In genomic region chr5:115530426-115530825, GRCh38 we compare ENCODE assay signal across 1 cellular context.
TF ChIP-seq lines count a peak whose summit lies in the region.

No MANE protein-coding gene starts in this region.

TF ChIP-seq in K562, 482 proteins besides CTCF, POLR2A, EP300 and RAD21 (continued from another document):
- TF ChIP-seq ZNF184 (CRISPR knock-in tag; IDR thresholded peaks at IDR 0.05), result no peak
- no peak for TF ChIP-seq FOXM1 (IDR thresholded peaks at IDR 0.05; ENCODE audit: low read depth)
- no peak for TF ChIP-seq FOXM1 (CRISPR knock-in tag; IDR thresholded peaks at IDR 0.05; ENCODE audit: low read depth)
- no peak for TF ChIP-seq ZNF324 (CRISPR knock-in tag; IDR thresholded peaks at IDR 0.05)
- no peak for TF ChIP-seq NFE2 (IDR thresholded peaks at IDR 0.05; ENCODE audit: low read depth)
- no peak for TF ChIP-seq ZNF239 (CRISPR knock-in tag; IDR thresholded peaks at IDR 0.05)
- no peak for TF ChIP-seq DNMT1 (IDR thresholded peaks at IDR 0.05)
- TF ChIP-seq, protein P1, sequence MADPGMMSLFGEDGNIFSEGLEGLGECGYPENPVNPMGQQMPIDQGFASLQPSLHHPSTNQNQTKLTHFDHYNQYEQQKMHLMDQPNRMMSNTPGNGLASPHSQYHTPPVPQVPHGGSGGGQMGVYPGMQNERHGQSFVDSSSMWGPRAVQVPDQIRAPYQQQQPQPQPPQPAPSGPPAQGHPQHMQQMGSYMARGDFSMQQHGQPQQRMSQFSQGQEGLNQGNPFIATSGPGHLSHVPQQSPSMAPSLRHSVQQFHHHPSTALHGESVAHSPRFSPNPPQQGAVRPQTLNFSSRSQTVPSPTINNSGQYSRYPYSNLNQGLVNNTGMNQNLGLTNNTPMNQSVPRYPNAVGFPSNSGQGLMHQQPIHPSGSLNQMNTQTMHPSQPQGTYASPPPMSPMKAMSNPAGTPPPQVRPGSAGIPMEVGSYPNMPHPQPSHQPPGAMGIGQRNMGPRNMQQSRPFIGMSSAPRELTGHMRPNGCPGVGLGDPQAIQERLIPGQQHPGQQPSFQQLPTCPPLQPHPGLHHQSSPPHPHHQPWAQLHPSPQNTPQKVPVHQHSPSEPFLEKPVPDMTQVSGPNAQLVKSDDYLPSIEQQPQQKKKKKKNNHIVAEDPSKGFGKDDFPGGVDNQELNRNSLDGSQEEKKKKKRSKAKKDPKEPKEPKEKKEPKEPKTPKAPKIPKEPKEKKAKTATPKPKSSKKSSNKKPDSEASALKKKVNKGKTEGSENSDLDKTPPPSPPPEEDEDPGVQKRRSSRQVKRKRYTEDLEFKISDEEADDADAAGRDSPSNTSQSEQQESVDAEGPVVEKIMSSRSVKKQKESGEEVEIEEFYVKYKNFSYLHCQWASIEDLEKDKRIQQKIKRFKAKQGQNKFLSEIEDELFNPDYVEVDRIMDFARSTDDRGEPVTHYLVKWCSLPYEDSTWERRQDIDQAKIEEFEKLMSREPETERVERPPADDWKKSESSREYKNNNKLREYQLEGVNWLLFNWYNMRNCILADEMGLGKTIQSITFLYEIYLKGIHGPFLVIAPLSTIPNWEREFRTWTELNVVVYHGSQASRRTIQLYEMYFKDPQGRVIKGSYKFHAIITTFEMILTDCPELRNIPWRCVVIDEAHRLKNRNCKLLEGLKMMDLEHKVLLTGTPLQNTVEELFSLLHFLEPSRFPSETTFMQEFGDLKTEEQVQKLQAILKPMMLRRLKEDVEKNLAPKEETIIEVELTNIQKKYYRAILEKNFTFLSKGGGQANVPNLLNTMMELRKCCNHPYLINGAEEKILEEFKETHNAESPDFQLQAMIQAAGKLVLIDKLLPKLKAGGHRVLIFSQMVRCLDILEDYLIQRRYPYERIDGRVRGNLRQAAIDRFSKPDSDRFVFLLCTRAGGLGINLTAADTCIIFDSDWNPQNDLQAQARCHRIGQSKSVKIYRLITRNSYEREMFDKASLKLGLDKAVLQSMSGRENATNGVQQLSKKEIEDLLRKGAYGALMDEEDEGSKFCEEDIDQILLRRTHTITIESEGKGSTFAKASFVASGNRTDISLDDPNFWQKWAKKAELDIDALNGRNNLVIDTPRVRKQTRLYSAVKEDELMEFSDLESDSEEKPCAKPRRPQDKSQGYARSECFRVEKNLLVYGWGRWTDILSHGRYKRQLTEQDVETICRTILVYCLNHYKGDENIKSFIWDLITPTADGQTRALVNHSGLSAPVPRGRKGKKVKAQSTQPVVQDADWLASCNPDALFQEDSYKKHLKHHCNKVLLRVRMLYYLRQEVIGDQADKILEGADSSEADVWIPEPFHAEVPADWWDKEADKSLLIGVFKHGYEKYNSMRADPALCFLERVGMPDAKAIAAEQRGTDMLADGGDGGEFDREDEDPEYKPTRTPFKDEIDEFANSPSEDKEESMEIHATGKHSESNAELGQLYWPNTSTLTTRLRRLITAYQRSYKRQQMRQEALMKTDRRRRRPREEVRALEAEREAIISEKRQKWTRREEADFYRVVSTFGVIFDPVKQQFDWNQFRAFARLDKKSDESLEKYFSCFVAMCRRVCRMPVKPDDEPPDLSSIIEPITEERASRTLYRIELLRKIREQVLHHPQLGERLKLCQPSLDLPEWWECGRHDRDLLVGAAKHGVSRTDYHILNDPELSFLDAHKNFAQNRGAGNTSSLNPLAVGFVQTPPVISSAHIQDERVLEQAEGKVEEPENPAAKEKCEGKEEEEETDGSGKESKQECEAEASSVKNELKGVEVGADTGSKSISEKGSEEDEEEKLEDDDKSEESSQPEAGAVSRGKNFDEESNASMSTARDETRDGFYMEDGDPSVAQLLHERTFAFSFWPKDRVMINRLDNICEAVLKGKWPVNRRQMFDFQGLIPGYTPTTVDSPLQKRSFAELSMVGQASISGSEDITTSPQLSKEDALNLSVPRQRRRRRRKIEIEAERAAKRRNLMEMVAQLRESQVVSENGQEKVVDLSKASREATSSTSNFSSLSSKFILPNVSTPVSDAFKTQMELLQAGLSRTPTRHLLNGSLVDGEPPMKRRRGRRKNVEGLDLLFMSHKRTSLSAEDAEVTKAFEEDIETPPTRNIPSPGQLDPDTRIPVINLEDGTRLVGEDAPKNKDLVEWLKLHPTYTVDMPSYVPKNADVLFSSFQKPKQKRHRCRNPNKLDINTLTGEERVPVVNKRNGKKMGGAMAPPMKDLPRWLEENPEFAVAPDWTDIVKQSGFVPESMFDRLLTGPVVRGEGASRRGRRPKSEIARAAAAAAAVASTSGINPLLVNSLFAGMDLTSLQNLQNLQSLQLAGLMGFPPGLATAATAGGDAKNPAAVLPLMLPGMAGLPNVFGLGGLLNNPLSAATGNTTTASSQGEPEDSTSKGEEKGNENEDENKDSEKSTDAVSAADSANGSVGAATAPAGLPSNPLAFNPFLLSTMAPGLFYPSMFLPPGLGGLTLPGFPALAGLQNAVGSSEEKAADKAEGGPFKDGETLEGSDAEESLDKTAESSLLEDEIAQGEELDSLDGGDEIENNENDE (IDR thresholded peaks at IDR 0.05; ENCODE audit: low read depth, low read length), result no peak
- no peak for TF ChIP-seq ZNF408 (CRISPR knock-in tag; IDR thresholded peaks at IDR 0.05; ENCODE audit: low read depth)
- TF ChIP-seq ZNF133 (CRISPR knock-in tag; IDR thresholded peaks at IDR 0.05), result no peak
- no peak for TF ChIP-seq KAT2B (IDR thresholded peaks at IDR 0.05; ENCODE audit: low read depth, low read length)
- no peak for TF ChIP-seq SMC3 (conservative IDR thresholded peaks at IDR 0.05; ENCODE audit: insufficient read depth, low read depth, low read length)
- TF ChIP-seq, protein P2, sequence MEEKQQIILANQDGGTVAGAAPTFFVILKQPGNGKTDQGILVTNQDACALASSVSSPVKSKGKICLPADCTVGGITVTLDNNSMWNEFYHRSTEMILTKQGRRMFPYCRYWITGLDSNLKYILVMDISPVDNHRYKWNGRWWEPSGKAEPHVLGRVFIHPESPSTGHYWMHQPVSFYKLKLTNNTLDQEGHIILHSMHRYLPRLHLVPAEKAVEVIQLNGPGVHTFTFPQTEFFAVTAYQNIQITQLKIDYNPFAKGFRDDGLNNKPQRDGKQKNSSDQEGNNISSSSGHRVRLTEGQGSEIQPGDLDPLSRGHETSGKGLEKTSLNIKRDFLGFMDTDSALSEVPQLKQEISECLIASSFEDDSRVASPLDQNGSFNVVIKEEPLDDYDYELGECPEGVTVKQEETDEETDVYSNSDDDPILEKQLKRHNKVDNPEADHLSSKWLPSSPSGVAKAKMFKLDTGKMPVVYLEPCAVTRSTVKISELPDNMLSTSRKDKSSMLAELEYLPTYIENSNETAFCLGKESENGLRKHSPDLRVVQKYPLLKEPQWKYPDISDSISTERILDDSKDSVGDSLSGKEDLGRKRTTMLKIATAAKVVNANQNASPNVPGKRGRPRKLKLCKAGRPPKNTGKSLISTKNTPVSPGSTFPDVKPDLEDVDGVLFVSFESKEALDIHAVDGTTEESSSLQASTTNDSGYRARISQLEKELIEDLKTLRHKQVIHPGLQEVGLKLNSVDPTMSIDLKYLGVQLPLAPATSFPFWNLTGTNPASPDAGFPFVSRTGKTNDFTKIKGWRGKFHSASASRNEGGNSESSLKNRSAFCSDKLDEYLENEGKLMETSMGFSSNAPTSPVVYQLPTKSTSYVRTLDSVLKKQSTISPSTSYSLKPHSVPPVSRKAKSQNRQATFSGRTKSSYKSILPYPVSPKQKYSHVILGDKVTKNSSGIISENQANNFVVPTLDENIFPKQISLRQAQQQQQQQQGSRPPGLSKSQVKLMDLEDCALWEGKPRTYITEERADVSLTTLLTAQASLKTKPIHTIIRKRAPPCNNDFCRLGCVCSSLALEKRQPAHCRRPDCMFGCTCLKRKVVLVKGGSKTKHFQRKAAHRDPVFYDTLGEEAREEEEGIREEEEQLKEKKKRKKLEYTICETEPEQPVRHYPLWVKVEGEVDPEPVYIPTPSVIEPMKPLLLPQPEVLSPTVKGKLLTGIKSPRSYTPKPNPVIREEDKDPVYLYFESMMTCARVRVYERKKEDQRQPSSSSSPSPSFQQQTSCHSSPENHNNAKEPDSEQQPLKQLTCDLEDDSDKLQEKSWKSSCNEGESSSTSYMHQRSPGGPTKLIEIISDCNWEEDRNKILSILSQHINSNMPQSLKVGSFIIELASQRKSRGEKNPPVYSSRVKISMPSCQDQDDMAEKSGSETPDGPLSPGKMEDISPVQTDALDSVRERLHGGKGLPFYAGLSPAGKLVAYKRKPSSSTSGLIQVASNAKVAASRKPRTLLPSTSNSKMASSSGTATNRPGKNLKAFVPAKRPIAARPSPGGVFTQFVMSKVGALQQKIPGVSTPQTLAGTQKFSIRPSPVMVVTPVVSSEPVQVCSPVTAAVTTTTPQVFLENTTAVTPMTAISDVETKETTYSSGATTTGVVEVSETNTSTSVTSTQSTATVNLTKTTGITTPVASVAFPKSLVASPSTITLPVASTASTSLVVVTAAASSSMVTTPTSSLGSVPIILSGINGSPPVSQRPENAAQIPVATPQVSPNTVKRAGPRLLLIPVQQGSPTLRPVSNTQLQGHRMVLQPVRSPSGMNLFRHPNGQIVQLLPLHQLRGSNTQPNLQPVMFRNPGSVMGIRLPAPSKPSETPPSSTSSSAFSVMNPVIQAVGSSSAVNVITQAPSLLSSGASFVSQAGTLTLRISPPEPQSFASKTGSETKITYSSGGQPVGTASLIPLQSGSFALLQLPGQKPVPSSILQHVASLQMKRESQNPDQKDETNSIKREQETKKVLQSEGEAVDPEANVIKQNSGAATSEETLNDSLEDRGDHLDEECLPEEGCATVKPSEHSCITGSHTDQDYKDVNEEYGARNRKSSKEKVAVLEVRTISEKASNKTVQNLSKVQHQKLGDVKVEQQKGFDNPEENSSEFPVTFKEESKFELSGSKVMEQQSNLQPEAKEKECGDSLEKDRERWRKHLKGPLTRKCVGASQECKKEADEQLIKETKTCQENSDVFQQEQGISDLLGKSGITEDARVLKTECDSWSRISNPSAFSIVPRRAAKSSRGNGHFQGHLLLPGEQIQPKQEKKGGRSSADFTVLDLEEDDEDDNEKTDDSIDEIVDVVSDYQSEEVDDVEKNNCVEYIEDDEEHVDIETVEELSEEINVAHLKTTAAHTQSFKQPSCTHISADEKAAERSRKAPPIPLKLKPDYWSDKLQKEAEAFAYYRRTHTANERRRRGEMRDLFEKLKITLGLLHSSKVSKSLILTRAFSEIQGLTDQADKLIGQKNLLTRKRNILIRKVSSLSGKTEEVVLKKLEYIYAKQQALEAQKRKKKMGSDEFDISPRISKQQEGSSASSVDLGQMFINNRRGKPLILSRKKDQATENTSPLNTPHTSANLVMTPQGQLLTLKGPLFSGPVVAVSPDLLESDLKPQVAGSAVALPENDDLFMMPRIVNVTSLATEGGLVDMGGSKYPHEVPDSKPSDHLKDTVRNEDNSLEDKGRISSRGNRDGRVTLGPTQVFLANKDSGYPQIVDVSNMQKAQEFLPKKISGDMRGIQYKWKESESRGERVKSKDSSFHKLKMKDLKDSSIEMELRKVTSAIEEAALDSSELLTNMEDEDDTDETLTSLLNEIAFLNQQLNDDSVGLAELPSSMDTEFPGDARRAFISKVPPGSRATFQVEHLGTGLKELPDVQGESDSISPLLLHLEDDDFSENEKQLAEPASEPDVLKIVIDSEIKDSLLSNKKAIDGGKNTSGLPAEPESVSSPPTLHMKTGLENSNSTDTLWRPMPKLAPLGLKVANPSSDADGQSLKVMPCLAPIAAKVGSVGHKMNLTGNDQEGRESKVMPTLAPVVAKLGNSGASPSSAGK (IDR thresholded peaks at IDR 0.05), result no peak
- no peak for TF ChIP-seq NR3C1 (CRISPR knock-in tag; IDR thresholded peaks at IDR 0.05)
- TF ChIP-seq, protein P3, sequence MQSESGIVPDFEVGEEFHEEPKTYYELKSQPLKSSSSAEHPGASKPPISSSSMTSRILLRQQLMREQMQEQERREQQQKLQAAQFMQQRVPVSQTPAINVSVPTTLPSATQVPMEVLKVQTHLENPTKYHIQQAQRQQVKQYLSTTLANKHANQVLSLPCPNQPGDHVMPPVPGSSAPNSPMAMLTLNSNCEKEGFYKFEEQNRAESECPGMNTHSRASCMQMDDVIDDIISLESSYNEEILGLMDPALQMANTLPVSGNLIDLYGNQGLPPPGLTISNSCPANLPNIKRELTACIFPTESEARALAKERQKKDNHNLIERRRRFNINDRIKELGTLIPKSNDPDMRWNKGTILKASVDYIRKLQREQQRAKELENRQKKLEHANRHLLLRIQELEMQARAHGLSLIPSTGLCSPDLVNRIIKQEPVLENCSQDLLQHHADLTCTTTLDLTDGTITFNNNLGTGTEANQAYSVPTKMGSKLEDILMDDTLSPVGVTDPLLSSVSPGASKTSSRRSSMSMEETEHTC (IDR thresholded peaks at IDR 0.05), result no peak
